In genomic region chr6:12001706-12002070, GRCh38 we compare ENCODE assay signal across 31 cellular contexts.
"Had no signal": no experiment of that assay in that cellular context is flagged by ENCODE, and none has a peak within 500 bp of the region (broad histone marks: within the 10 kb centered on the region; RNA-seq: fewer than 3 reads in every experiment).

No MANE protein-coding gene starts in this region.

- H3K9me2 ChIP-seq: SK-N-SH had no signal

- H3K4me3 Mint-ChIP-seq: activated CD8-positive, alpha-beta T cell treated with anti-CD3 and anti-CD28 coated beads for 36 hours; activated naive CD4-positive, alpha-beta T cell treated with anti-CD3 and anti-CD28 coated beads, Interleukin-2, amount 10 ng/mL, durations not matched to agents 7 days and 5 days; activated naive CD8-positive, alpha-beta T cell treated with anti-CD3 and anti-CD28 coated beads, Interleukin-2, amount 10 ng/mL, durations not matched to agents 7 days and 5 days; activated T-cell treated with anti-CD3 and anti-CD28 coated beads, Interleukin-2, amount 50 U/mL, for 72 hours had no signal

- H3K4me1 Mint-ChIP-seq: activated naive CD4-positive, alpha-beta T cell treated with anti-CD3 and anti-CD28 coated beads, Interleukin-2, amount 10 ng/mL, durations not matched to agents 7 days and 5 days; activated naive CD8-positive, alpha-beta T cell treated with anti-CD3 and anti-CD28 coated beads, Interleukin-2, amount 10 ng/mL, durations not matched to agents 7 days and 5 days had no signal

- FAIRE-seq: bronchial epithelial cell had no signal

- H3K36me3 ChIP-seq: ascending aorta, MG63, Peyer's patch, SJCRH30 had no signal

- H3K9ac ChIP-seq: KMS-11, SK-N-SH had no signal

- H3K4me3 ChIP-seq: ascending aorta, body of pancreas, MG63, Peyer's patch, SJCRH30 had no signal

- H3K27ac Mint-ChIP-seq: activated naive CD4-positive, alpha-beta T cell treated with anti-CD3 and anti-CD28 coated beads, Interleukin-2, amount 10 ng/mL, durations not matched to agents 7 days and 5 days; activated naive CD8-positive, alpha-beta T cell treated with anti-CD3 and anti-CD28 coated beads, Interleukin-2, amount 10 ng/mL, durations not matched to agents 7 days and 5 days; activated T-cell treated with anti-CD3 and anti-CD28 coated beads, Interleukin-2, amount 50 U/mL, for 72 hours; activated T-helper 2 cell treated with anti-CD3 and anti-CD28 coated beads, Interferon-gamma antibody, Interleukin-2, Interleukin-4, amounts not matched to agents 10 μg/mL and 5 μg/mL and 100 μg/mL, durations not matched to agents 14 hours and 24 hours and 36 hours had no signal

- ATAC-seq: activated CD8-positive, alpha-beta T cell treated with anti-CD3 and anti-CD28 coated beads for 36 hours; activated T-cell treated with anti-CD3 and anti-CD28 coated beads, Interleukin-2, amount 50 U/mL, for 72 hours; body of pancreas had no signal

- H3K27me3 ChIP-seq: ascending aorta, body of pancreas, MG63, Peyer's patch, SJCRH30 had no signal

- DNase-seq: activated CD4-positive, CD25-positive, alpha-beta regulatory T cell; activated CD8-positive, alpha-beta memory T cell treated with anti-CD3 and anti-CD28 coated beads, Interleukin-2, amount 50 U/mL, for 4 hours; activated CD8-positive, alpha-beta T cell treated with anti-CD3 and anti-CD28 coated beads for 36 hours; activated gamma-delta T cell treated with Interleukin-2 at 50 U/mL for 16 hours; activated naive CD4-positive, alpha-beta T cell treated with anti-CD3 and anti-CD28 coated beads, Interleukin-2, amount 10 ng/mL, durations not matched to agents 7 days and 5 days; activated naive CD8-positive, alpha-beta T cell treated with anti-CD3 and anti-CD28 coated beads, Interleukin-2, amount 10 ng/mL, durations not matched to agents 7 days and 5 days; activated T-cell treated with anti-CD3 and anti-CD28 coated beads, Interleukin-2, amount 50 U/mL, for 72 hours; amniotic stem cell; central memory CD4-positive, alpha-beta T cell; MG63; MV-4-11; NCI-H1092 treated with DMSO at 0.1 percent for 48 hours; NCI-H1417 treated with DMSO at 0.1 percent for 48 hours; NCI-H1694; NCI-H2029; NCI-H2107; NCI-H226; NCI-H526; NCI-H774; OCI-M1; SJCRH30; SK-N-SH; T-helper 1 cell had no signal

- H3K27me3 Mint-ChIP-seq: activated CD8-positive, alpha-beta T cell treated with anti-CD3 and anti-CD28 coated beads for 36 hours had no signal

- H3K27ac ChIP-seq: ascending aorta, body of pancreas, KMS-11, Peyer's patch, RWPE1, SJCRH30, VCaP had no signal

- H3K9me3 Mint-ChIP-seq: activated CD8-positive, alpha-beta T cell treated with anti-CD3 and anti-CD28 coated beads for 36 hours; activated naive CD4-positive, alpha-beta T cell treated with anti-CD3 and anti-CD28 coated beads, Interleukin-2, amount 10 ng/mL, durations not matched to agents 7 days and 5 days had no signal

- H3K9me3 ChIP-seq: ascending aorta, body of pancreas, Peyer's patch, SJCRH30, SK-N-SH had no signal

- H3K36me3 Mint-ChIP-seq: activated naive CD4-positive, alpha-beta T cell treated with anti-CD3 and anti-CD28 coated beads, Interleukin-2, amount 10 ng/mL, durations not matched to agents 7 days and 5 days had no signal

- H3K4me1 ChIP-seq: ascending aorta, body of pancreas, Peyer's patch, SJCRH30 had no signal

- H3K4me2 ChIP-seq: KMS-11, SK-N-SH had no signal
